In genomic region chr14:85358136-85358785, GRCh38 we compare ENCODE assay signal across 7 cellular contexts.
"Had no signal": no experiment of that assay in that cellular context is flagged by ENCODE, and none has a peak within 500 bp of the region (broad histone marks: within the 10 kb centered on the region; RNA-seq: fewer than 3 reads in every experiment).

No MANE protein-coding gene starts in this region.

- FAIRE-seq: H1, H54, HepG2 had no signal

- ATAC-seq: GM23338, HepG2 had no signal

- DNase-seq: H9, HCEC 1CT had no signal

- H3K27ac ChIP-seq: HL-60 had no signal

- H3K4me3 ChIP-seq: GM23338 had no signal

- H2AFZ ChIP-seq: GM23338 had no signal

- H3K4me2 ChIP-seq: GM23338 had no signal
